Comparison of ENCODE assay signal across 21 cellular contexts in genomic region chr7:48366096-48366495, GRCh38.
"Had no signal": no experiment of that assay in that cellular context is flagged by ENCODE, and none has a peak within 500 bp of the region (broad histone marks: within the 10 kb centered on the region; RNA-seq: fewer than 3 reads in every experiment).

No MANE protein-coding gene starts in this region.

- H3K4me1 ChIP-seq: adrenal gland, esophagus muscularis mucosa, right lobe of liver, upper lobe of left lung had no signal

- H3K27me3 ChIP-seq: adrenal gland, esophagus muscularis mucosa, ovary, right lobe of liver, upper lobe of left lung had no signal

- H3K27ac ChIP-seq: adrenal gland, esophagus muscularis mucosa, ovary, right lobe of liver, thoracic aorta, upper lobe of left lung, VCaP had no signal

- H3K4me3 ChIP-seq: adrenal gland, esophagus muscularis mucosa, ovary, right lobe of liver, thoracic aorta, upper lobe of left lung had no signal

- DNase-seq: activated CD4-positive, alpha-beta T cell treated with anti-CD3 and anti-CD28 coated beads for 1 hour; activated CD4-positive, alpha-beta T cell treated with anti-CD3 and anti-CD28 coated beads, Interleukin-2, amount 50 U/mL, for 4 hours; activated effector memory CD4-positive, alpha-beta T cell treated with anti-CD3 and anti-CD28 coated beads, Interleukin-2, amount 50 U/mL, for 16 hours; activated T-cell treated with anti-CD3 and anti-CD28 coated beads, Interleukin-2, amount 50 U/mL, for 72 hours; adrenal gland; immature natural killer cell; mesenchymal stem cell; naive thymus-derived CD8-positive, alpha-beta T cell; ovary; right lobe of liver; small intestine; stimulated activated CD4-positive, alpha-beta T cell treated with anti-CD3 and anti-CD28 coated beads, Interleukin-15, amount 100 ng/mL, for 24 hours; stimulated activated CD4-positive, alpha-beta T cell treated with anti-CD3 and anti-CD28 coated beads, Interleukin-4, amount 100 ng/mL, for 1 hour; T-helper 17 cell; upper lobe of left lung had no signal

- FAIRE-seq: colon, endometrium, small intestine had no signal

- H3K9me3 ChIP-seq: adrenal gland, ovary, right lobe of liver had no signal

- H3K36me3 ChIP-seq: adrenal gland, esophagus muscularis mucosa, ovary, right lobe of liver, thoracic aorta, upper lobe of left lung had no signal

- ATAC-seq: activated naive CD4-positive, alpha-beta T cell treated with anti-CD3 and anti-CD28 coated beads, Interleukin-2, amount 50 U/mL, for 72 hours; activated T-cell treated with anti-CD3 and anti-CD28 coated beads, Interleukin-2, amount 50 U/mL, for 72 hours; naive thymus-derived CD8-positive, alpha-beta T cell; right lobe of liver; T-helper 17 cell had no signal
